In genomic region chr2:24049485-24050021, GRCh38 we compare ENCODE assay signal across 8 cellular contexts. TPM values are rescaled to one million over a fixed set of nuclear protein-coding genes. Genes with fewer than 3 reads are reported as not detected.
DNase-seq lines count a peak whose midpoint lies in the region; ATAC-seq and TF ChIP-seq lines count a peak whose summit lies in the region.

FKBP1B (plus strand) TSS chr2:24049741; CDS start chr2:24049850, 109 bp downstream.

- no peak for TF ChIP-seq POLR2A in lower leg skin (IDR thresholded peaks at IDR 0.05)

- TF ChIP-seq CTCF in dorsolateral prefrontal cortex (IDR thresholded peaks at IDR 0.05 in 54 of 56, conservative IDR thresholded peaks at IDR 0.05 in 2 of 56; ENCODE audit: low read depth in 1 of 56, partially characterized antibody in 56 of 56) (no peak), lower leg skin (IDR thresholded peaks at IDR 0.05) (no peak)

- peak; percentile 15 for ATAC-seq in activated CD4-positive, alpha-beta T cell treated with anti-CD3 and anti-CD28 coated beads for 36 hours
- no peak for ATAC-seq in GM18519 (IDR thresholded peaks at IDR 0.05; ENCODE audit: low FRiP score, unreplicated experiment)
- ATAC-seq in GM21360 (IDR thresholded peaks at IDR 0.05; ENCODE audit: unreplicated experiment) = no peak

- intact Hi-C loops in activated CD4-positive, alpha-beta T cell treated with anti-CD3 and anti-CD28 coated beads for 36 hours (cut with DNase I, micrococcal nuclease) = loop anchor here in 1 of 2 experiments (5.0 kb wide), 1 partner anchor 107 kb away; the partner anchor contains the start of gene UBXN2A
- intact Hi-C loops in dorsolateral prefrontal cortex (cut with DNase I) (loop anchor here (2.0 to 10.0 kb wide), 4 partner anchors 27 to 225 kb away; partner anchors contain the start of genes ATAD2B (in 1 of the 2), SF3B6 (in 1 of the 2) and UBXN2A (in 1 of the 2)), lower leg skin (cut with DNase I; ENCODE audit: low total_unique reads) (no loop called here)

- H3K4me3 Mint-ChIP-seq in activated CD4-positive, alpha-beta T cell treated with anti-CD3 and anti-CD28 coated beads for 36 hours = no peak within 1 kb of the TSS

- H3K27me3 Mint-ChIP-seq in activated CD4-positive, alpha-beta T cell treated with anti-CD3 and anti-CD28 coated beads for 36 hours = peaks cover 7% of the 10 kb centered on the region

- H3K27ac Mint-ChIP-seq in activated CD4-positive, alpha-beta T cell treated with anti-CD3 and anti-CD28 coated beads for 36 hours = no peak within 1 kb of the TSS

- DNase-seq in GM03348 (ENCODE audit: low spot score) (peak; percentile 84), NCI-H1105 treated with DMSO at 0.1 percent for 48 hours (lab: John Stamatoyannopoulos, UW) (peak; percentile 60), dorsolateral prefrontal cortex (peak in 7 of 10 donors; percentile 27 to 81 (median 61)), lower leg skin (ENCODE audit: low spot score in 2 of 2) (peak; percentile 25 to 90)
- peak; percentile 76 for DNase-seq in activated CD4-positive, alpha-beta T cell treated with anti-CD3 and anti-CD28 coated beads for 36 hours
- peak; percentile 39 to 47 for DNase-seq in stimulated activated CD4-positive, alpha-beta T cell treated with anti-CD3 and anti-CD28 coated beads, Interleukin-4, amount 100 ng/mL, for 48 hours (ENCODE audit: low read depth in 2 of 2)

- 0 to 1% methylated on average over 22 to 37 of the region's 52 CpGs for WGBS in lower leg skin, 2 donors

- no peaks in the 10 kb centered on the region for H3K9me3 Mint-ChIP-seq in activated CD4-positive, alpha-beta T cell treated with anti-CD3 and anti-CD28 coated beads for 36 hours (ENCODE audit: low read depth)

- H3K27me3 ChIP-seq in dorsolateral prefrontal cortex = no peaks in the 10 kb centered on the region

- H3K27ac ChIP-seq in dorsolateral prefrontal cortex = peak within 1 kb of the TSS in 53 of 59 donors; percentile 14 to 88 (median 63)

- H3K4me1 Mint-ChIP-seq in activated CD4-positive, alpha-beta T cell treated with anti-CD3 and anti-CD28 coated beads for 36 hours = peaks cover 25% of the 10 kb centered on the region

- POLR2A ChIA-PET in activated CD4-positive, alpha-beta T cell treated with anti-CD3 and anti-CD28 coated beads for 36 hours (lab: Charles Lee) = interaction anchor here (1.0 kb wide), 1 partner anchor 30 kb away, joined by 5 read pairs; no protein-coding TSS in a partner anchor

- no peaks in the 10 kb centered on the region for H3K36me3 Mint-ChIP-seq in activated CD4-positive, alpha-beta T cell treated with anti-CD3 and anti-CD28 coated beads for 36 hours (ENCODE audit: low read depth)

- H3K4me3 ChIP-seq in dorsolateral prefrontal cortex (peak within 1 kb of the TSS; percentile 51 to 93 (median 76)), lower leg skin (ENCODE audit: low read depth, poor library complexity, severe bottlenecking) (peak within 1 kb of the TSS; percentile 55)

- CTCF ChIA-PET in activated CD4-positive, alpha-beta T cell treated with anti-CD3 and anti-CD28 coated beads for 36 hours (lab: Charles Lee) = interaction anchor here (1.0 to 2.7 kb wide), 3 partner anchors 11 to 35 kb away, joined by 4 to 18 read pairs (median 4); partner anchors contain the start of gene TP53I3

RNA-seq across cellular contexts. Expression of gene FKBP1B, which starts in this region (rescaled TPM):
- 1 to 10 TPM; 1.4 to 1.7 TPM for total RNA-seq in activated CD4-positive, alpha-beta T cell treated with anti-CD3 and anti-CD28 coated beads for 36 hours
- total RNA-seq in dorsolateral prefrontal cortex (10 to 100 TPM in 119 of 120 experiments, 1 to 10 TPM in 1; 9.9 to 55.9 (median 35.5) TPM), lower leg skin (10 to 100 TPM in 2 of 4 donors, 1 to 10 TPM in 2; 7.2 to 11.8 (median 9.5) TPM)
